ENCODE assay signal across 22 cellular contexts in genomic region chr16:56941092-56941491, GRCh38. TPM values are rescaled to one million over a fixed set of nuclear protein-coding genes. Genes with fewer than 3 reads are reported as not detected.
A peak's percentile ranks its signal among the peaks of the same experiment; 100 is the strongest.
DNase-seq lines count a peak whose midpoint lies in the region; ATAC-seq and TF ChIP-seq lines count a peak whose summit lies in the region.
"Had no signal": no experiment of that assay in that cellular context is flagged by ENCODE, and none has a peak within 500 bp of the region (broad histone marks: within the 10 kb centered on the region; RNA-seq: fewer than 3 reads in every experiment).

No MANE protein-coding gene starts in this region.

- H3K56ac ChIP-seq in IMR-90 (ENCODE audit: extremely low read depth, insufficient read depth, low read length), result no peak overlapping the region

- no peak overlapping the region for H3K4ac ChIP-seq in IMR-90 (ENCODE audit: low read depth, low read length)

- no peak for TF ChIP-seq RAD21 in IMR-90 (IDR thresholded peaks at IDR 0.05; ENCODE audit: low read length)

- no peak overlapping the region for H4K91ac ChIP-seq in IMR-90 (ENCODE audit: insufficient read depth, low read depth, low read length)

- dilution Hi-C loops in IMR-90 (cut with HindIII; ENCODE audit: low sequenced_read_pairs, unreplicated experiment), result no loop called here

- H2AFZ ChIP-seq in IMR-90 (replicated peaks; ENCODE audit: low read length, poor library complexity), result no peak overlapping the region

- no peak overlapping the region for H2BK15ac ChIP-seq in IMR-90 (ENCODE audit: low read depth, low read length)

- no TSS peak for BruUV-seq in IMR-90 (replicated peaks; lab: Mats Ljungman, UMichigan)

- H3K9me3 Mint-ChIP-seq in activated CD8-positive, alpha-beta T cell treated with anti-CD3 and anti-CD28 coated beads for 36 hours, result no peaks in the 10 kb centered on the region
- no peaks in the 10 kb centered on the region for H3K9me3 Mint-ChIP-seq in activated CD8-positive, alpha-beta T cell treated with anti-CD3 and anti-CD28 coated beads, Interleukin-2, amount 10 ng/mL, durations not matched to agents 7 days and 5 days (ENCODE audit: insufficient read depth)
- H3K9me3 Mint-ChIP-seq in activated CD4-positive, alpha-beta memory T cell treated with anti-CD3 and anti-CD28 coated beads, Interleukin-2, amount 10 ng/mL, durations not matched to agents 7 days and 5 days, result no peaks in the 10 kb centered on the region
- H3K9me3 Mint-ChIP-seq in naive B cell, result no peaks in the 10 kb centered on the region
- H3K9me3 Mint-ChIP-seq: neural crest cell had no signal

- no peak overlapping the region for H3K4me2 ChIP-seq in IMR-90 (ENCODE audit: low read depth, low read length)

- H2BK120ac ChIP-seq in IMR-90 (ENCODE audit: low read depth, low read length), result no peak overlapping the region

- H3K79me1 ChIP-seq in IMR-90 (ENCODE audit: low read depth in 1 of 2, low read length in 2 of 2), result peaks cover 25 to 59% of the 10 kb centered on the region in 2 experiments

- H3K9ac ChIP-seq in IMR-90 (ENCODE audit: low read depth, low read length), result no peak overlapping the region

- H3K27me3 ChIP-seq in IMR-90 (ENCODE audit: control insufficient read depth, insufficient read depth, low read length), result no peaks in the 10 kb centered on the region
- no peaks in the 10 kb centered on the region for H3K27me3 ChIP-seq in Peyer's patch
- H3K27me3 ChIP-seq: SJSA1 had no signal

- H2AK9ac ChIP-seq in IMR-90 (replicated peaks; ENCODE audit: low read depth, low read length, poor library complexity), result no peak overlapping the region

- H3K36me3 Mint-ChIP-seq in activated CD8-positive, alpha-beta T cell treated with anti-CD3 and anti-CD28 coated beads for 36 hours (ENCODE audit: low read depth), result peaks cover 80% of the 10 kb centered on the region
- H3K36me3 Mint-ChIP-seq in activated CD8-positive, alpha-beta T cell treated with anti-CD3 and anti-CD28 coated beads, Interleukin-2, amount 10 ng/mL, durations not matched to agents 7 days and 5 days (ENCODE audit: low read depth), result peaks cover 81% of the 10 kb centered on the region
- peaks cover 92% of the 10 kb centered on the region for H3K36me3 Mint-ChIP-seq in activated CD4-positive, alpha-beta memory T cell treated with anti-CD3 and anti-CD28 coated beads, Interleukin-2, amount 10 ng/mL, durations not matched to agents 7 days and 5 days (ENCODE audit: low read depth)
- peaks cover 23 to 25% of the 10 kb centered on the region in 2 donors for H3K36me3 Mint-ChIP-seq in naive B cell

- peaks cover 6% of the 10 kb centered on the region for H3K4me1 ChIP-seq in IMR-90 (ENCODE audit: control insufficient read depth, insufficient read depth, low read length)
- peaks cover 0 to 21% (median 9%) of the 10 kb centered on the region in 4 donors for H3K4me1 ChIP-seq in Peyer's patch
- H3K4me1 ChIP-seq: SJSA1 had no signal

- H3K14ac ChIP-seq in IMR-90 (replicated peaks; ENCODE audit: low read depth, low read length), result 0 out of 2 replicates have a peak overlapping the region, but pooled peaks have one; percentile 14

- H3K9me1 ChIP-seq in IMR-90 (ENCODE audit: insufficient read depth, low read length), result peaks cover 9% of the 10 kb centered on the region; the same call in 1 of the 2 replicates

- H4K5ac ChIP-seq in IMR-90 (ENCODE audit: low read depth, low read length), result no peak overlapping the region

- in situ Hi-C loops in IMR-90 (cut with MboI; ENCODE audit: low sequenced_read_pairs), result no loop called here

- H3K9me3 ChIP-seq in IMR-90 (ENCODE audit: control insufficient read depth, insufficient read depth, low read length) (no peaks in the 10 kb centered on the region), Peyer's patch (no peaks in the 10 kb centered on the region)
- H3K9me3 ChIP-seq: SJSA1 had no signal

- peak overlapping the region; percentile 95 for H3K27ac Mint-ChIP-seq in activated CD8-positive, alpha-beta T cell treated with anti-CD3 and anti-CD28 coated beads for 36 hours
- H3K27ac Mint-ChIP-seq in activated CD8-positive, alpha-beta T cell treated with anti-CD3 and anti-CD28 coated beads, Interleukin-2, amount 10 ng/mL, durations not matched to agents 7 days and 5 days, result no peak overlapping the region
- H3K27ac Mint-ChIP-seq in activated CD4-positive, alpha-beta memory T cell treated with anti-CD3 and anti-CD28 coated beads, Interleukin-2, amount 10 ng/mL, durations not matched to agents 7 days and 5 days, result peak overlapping the region; percentile 30
- H3K27ac Mint-ChIP-seq in naive B cell, result peak overlapping the region in 4 of 6 donors; percentile 42 to 89 (median 74)

- no peak overlapping the region for H2AK5ac ChIP-seq in IMR-90 (ENCODE audit: low read depth, low read length)

- POLR2A ChIA-PET in activated CD8-positive, alpha-beta T cell treated with anti-CD3 and anti-CD28 coated beads for 36 hours (lab: Charles Lee), result interaction anchor here (0.6 to 8.2 kb wide), 14 partner anchors 7 to 100 kb away, joined by 3 to 145 read pairs (median 4); partner anchors contain the start of genes HERPUD1 and NLRC5
- POLR2A ChIA-PET in activated CD8-positive, alpha-beta T cell treated with anti-CD3 and anti-CD28 coated beads, Interleukin-2, amount 10 ng/mL, durations not matched to agents 7 days and 5 days (lab: Charles Lee), result interaction anchor here (0.8 to 5.8 kb wide), 2 partner anchors 9 to 69 kb away, joined by 5 to 67 read pairs; partner anchors contain the start of gene HERPUD1
- POLR2A ChIA-PET in IMR-90 (lab: Charles Lee; ENCODE audit: unreplicated experiment), result no interaction called here
- POLR2A ChIA-PET in activated CD4-positive, alpha-beta memory T cell treated with anti-CD3 and anti-CD28 coated beads, Interleukin-2, amount 10 ng/mL, durations not matched to agents 7 days and 5 days (lab: Charles Lee), result interaction anchor here (1.1 to 8.0 kb wide), 4 partner anchors 9 to 162 kb away, joined by 4 to 140 read pairs (median 4); partner anchors contain the start of gene HERPUD1

- peaks cover 84% of the 10 kb centered on the region; the same call in 1 of the 2 replicates for H4K20me1 ChIP-seq in IMR-90 (ENCODE audit: insufficient read depth, low read length)

- ATAC-seq in activated CD8-positive, alpha-beta T cell treated with anti-CD3 and anti-CD28 coated beads for 36 hours, result no peak
- no peak for ATAC-seq in activated CD8-positive, alpha-beta T cell treated with anti-CD3 and anti-CD28 coated beads, Interleukin-2, amount 10 ng/mL, durations not matched to agents 7 days and 5 days
- ATAC-seq in IMR-90 (ENCODE audit: low read depth), result no peak
- ATAC-seq in naive B cell (ENCODE audit: low read depth in 2 of 2), result peak; percentile 31 to 44

- intact Hi-C loops in activated CD8-positive, alpha-beta T cell treated with anti-CD3 and anti-CD28 coated beads for 36 hours (cut with micrococcal nuclease), result no loop called here
- intact Hi-C loops in IMR-90 (cut with micrococcal nuclease), result no loop called here

- TF ChIP-seq CTCF in activated CD8-positive, alpha-beta T cell treated with anti-CD3 and anti-CD28 coated beads for 36 hours (IDR thresholded peaks at IDR 0.05), result no peak
- no peak for TF ChIP-seq CTCF in IMR-90 (conservative IDR thresholded peaks at IDR 0.05; ENCODE audit: low read depth, low read length)
- TF ChIP-seq CTCF in Peyer's patch (IDR thresholded peaks at IDR 0.05), result no peak

- no peak overlapping the region for H3K27ac ChIP-seq in IMR-90 (ENCODE audit: insufficient read depth, low read length)
- H3K27ac ChIP-seq in Peyer's patch, result peak overlapping the region in 1 of 4 donors; percentile 70
- H3K27ac ChIP-seq: C4-2B, SJSA1 had no signal

- peaks cover 60% of the 10 kb centered on the region for H3K36me3 ChIP-seq in IMR-90 (ENCODE audit: control insufficient read depth, insufficient read depth, low read length)
- H3K36me3 ChIP-seq in Peyer's patch, result peaks cover 0 to 100% (median 3%) of the 10 kb centered on the region in 3 donors

- H4K8ac ChIP-seq in IMR-90 (ENCODE audit: low read depth in 2 of 2, low read length in 2 of 2), result peak overlapping the region in 1 of 2 experiments; percentile 24; a peak in 1 of 4 replicates

- no peak for DNase-seq in activated CD8-positive, alpha-beta T cell treated with anti-CD3 and anti-CD28 coated beads for 36 hours
- DNase-seq in activated CD8-positive, alpha-beta T cell treated with anti-CD3 and anti-CD28 coated beads, Interleukin-2, amount 10 ng/mL, durations not matched to agents 7 days and 5 days, result no peak
- DNase-seq in IMR-90, result no peak
- DNase-seq in activated CD4-positive, alpha-beta memory T cell treated with anti-CD3 and anti-CD28 coated beads, Interleukin-2, amount 10 ng/mL, durations not matched to agents 7 days and 5 days, result no peak
- no peak for DNase-seq in naive B cell
- no peak for DNase-seq in Peyer's patch
- DNase-seq in NOMO-1 (lab: John Stamatoyannopoulos, UW; ENCODE audit: unreplicated experiment in 2 of 2), result no peak
- DNase-seq in NCI-H146 (lab: John Stamatoyannopoulos, UW), result no peak
- DNase-seq: activated CD4-positive, alpha-beta T cell treated with anti-CD3 and anti-CD28 coated beads for 48 hours; activated T-cell treated with anti-CD3 and anti-CD28 coated beads, Interleukin-2, amount 50 U/mL, for 1 hour; anterior cingulate cortex; hippocampal formation; mesendoderm; NCI-H2029 treated with DMSO at 0.1 percent for 48 hours; NCI-H510A; stimulated activated CD4-positive, alpha-beta T cell treated with anti-CD3 and anti-CD28 coated beads, Interleukin-15, amount 100 ng/mL, for 24 hours had no signal

- H3K27me3 Mint-ChIP-seq in activated CD8-positive, alpha-beta T cell treated with anti-CD3 and anti-CD28 coated beads for 36 hours, result no peaks in the 10 kb centered on the region
- H3K27me3 Mint-ChIP-seq in activated CD8-positive, alpha-beta T cell treated with anti-CD3 and anti-CD28 coated beads, Interleukin-2, amount 10 ng/mL, durations not matched to agents 7 days and 5 days (ENCODE audit: low read depth), result no peaks in the 10 kb centered on the region
- no peaks in the 10 kb centered on the region for H3K27me3 Mint-ChIP-seq in activated CD4-positive, alpha-beta memory T cell treated with anti-CD3 and anti-CD28 coated beads, Interleukin-2, amount 10 ng/mL, durations not matched to agents 7 days and 5 days
- H3K27me3 Mint-ChIP-seq in naive B cell, result no peaks in the 10 kb centered on the region

- H3K23ac ChIP-seq in IMR-90 (ENCODE audit: low read depth, low read length), result peak overlapping the region; percentile 40; the same call in 1 of the 2 replicates

- H2BK5ac ChIP-seq in IMR-90 (ENCODE audit: low read depth, low read length, poor library complexity, severe bottlenecking), result no peak overlapping the region

- TF ChIP-seq POLR2A in IMR-90 (IDR thresholded peaks at IDR 0.05; ENCODE audit: low read depth, low read length), result no peak
- TF ChIP-seq POLR2A in Peyer's patch (IDR thresholded peaks at IDR 0.05), result no peak

- H2BK20ac ChIP-seq in IMR-90 (ENCODE audit: low read depth, low read length), result no peak overlapping the region

- H3K4me1 Mint-ChIP-seq in activated CD8-positive, alpha-beta T cell treated with anti-CD3 and anti-CD28 coated beads for 36 hours (ENCODE audit: low read depth), result peaks cover 85% of the 10 kb centered on the region
- H3K4me1 Mint-ChIP-seq in activated CD8-positive, alpha-beta T cell treated with anti-CD3 and anti-CD28 coated beads, Interleukin-2, amount 10 ng/mL, durations not matched to agents 7 days and 5 days (ENCODE audit: low read depth), result peaks cover 59% of the 10 kb centered on the region
- H3K4me1 Mint-ChIP-seq in activated CD4-positive, alpha-beta memory T cell treated with anti-CD3 and anti-CD28 coated beads, Interleukin-2, amount 10 ng/mL, durations not matched to agents 7 days and 5 days, result peaks cover 81% of the 10 kb centered on the region
- peaks cover 21 to 57% (median 42%) of the 10 kb centered on the region in 3 donors for H3K4me1 Mint-ChIP-seq in naive B cell

- H3K4me3 ChIP-seq in IMR-90 (ENCODE audit: insufficient read depth, low read depth, low read length), result no peak overlapping the region
- H3K4me3 ChIP-seq in Peyer's patch, result no peak overlapping the region
- H3K4me3 ChIP-seq: SJSA1 had no signal

- H3K18ac ChIP-seq in IMR-90 (ENCODE audit: low read depth, low read length), result no peak overlapping the region

- H3K4me3 Mint-ChIP-seq in activated CD8-positive, alpha-beta T cell treated with anti-CD3 and anti-CD28 coated beads for 36 hours, result no peak overlapping the region
- H3K4me3 Mint-ChIP-seq in activated CD8-positive, alpha-beta T cell treated with anti-CD3 and anti-CD28 coated beads, Interleukin-2, amount 10 ng/mL, durations not matched to agents 7 days and 5 days, result no peak overlapping the region
- no peak overlapping the region for H3K4me3 Mint-ChIP-seq in activated CD4-positive, alpha-beta memory T cell treated with anti-CD3 and anti-CD28 coated beads, Interleukin-2, amount 10 ng/mL, durations not matched to agents 7 days and 5 days
- H3K4me3 Mint-ChIP-seq in naive B cell, result no peak overlapping the region
- H3K4me3 Mint-ChIP-seq: neural crest cell had no signal

- no CpG with 5 or more reads among the region's 2 CpGs for WGBS in IMR-90 (ENCODE audit: extremely low coverage in 2 of 2, insufficient read length in 1 of 2), 2 experiments

- CTCF ChIA-PET in activated CD8-positive, alpha-beta T cell treated with anti-CD3 and anti-CD28 coated beads for 36 hours (lab: Charles Lee), result interaction anchor here (0.6 to 1.7 kb wide), 5 partner anchors 10 to 74 kb away, joined by 3 to 6 read pairs (median 3); no protein-coding TSS in a partner anchor
- CTCF ChIA-PET in activated CD8-positive, alpha-beta T cell treated with anti-CD3 and anti-CD28 coated beads, Interleukin-2, amount 10 ng/mL, durations not matched to agents 7 days and 5 days (lab: Charles Lee), result interaction anchor here (0.8 to 3.0 kb wide), 4 partner anchors 23 to 148 kb away, joined by 3 to 14 read pairs (median 6); no protein-coding TSS in a partner anchor
- CTCF ChIA-PET in IMR-90 (lab: Yijun Ruan, JAX), result interaction anchor here (0.8 to 1.4 kb wide), 2 partner anchors 10 to 87 kb away, joined by 3 to 4 read pairs; no protein-coding TSS in a partner anchor
- CTCF ChIA-PET in activated CD4-positive, alpha-beta memory T cell treated with anti-CD3 and anti-CD28 coated beads, Interleukin-2, amount 10 ng/mL, durations not matched to agents 7 days and 5 days (lab: Charles Lee), result no interaction called here

RNA-seq across cellular contexts. Expression of gene HERPUD1, which starts 9.2 kb away (rescaled TPM):
- 100 to 1,000 TPM; 142 to 150 TPM for total RNA-seq in activated CD8-positive, alpha-beta T cell treated with anti-CD3 and anti-CD28 coated beads for 36 hours
- 10 to 100 TPM; 88.2 to 95.2 TPM for total RNA-seq in activated CD8-positive, alpha-beta T cell treated with anti-CD3 and anti-CD28 coated beads, Interleukin-2, amount 10 ng/mL, durations not matched to agents 7 days and 5 days
- total RNA-seq in IMR-90 (2012; rRNA removed) (83.3 and 148 TPM in 2 replicates), Peyer's patch (100 to 1,000 TPM in 3 of 4 donors, 10 to 100 TPM in 1; 86.0 to 143 (median 108) TPM)
- polyA plus RNA-seq in IMR-90 (2012; rRNA removed) (122 and 130 TPM in 2 replicates), naive B cell (ENCODE audit: low read depth in 6 of 6) (1,000 to 10,000 TPM in 1 of 6 donors, 100 to 1,000 TPM in 5; 235 to 1,138 (median 264) TPM)
- 188 and 191 TPM in 2 replicates for polyA plus RNA-seq in IMR-90 (2012; cell fraction: cytosol; rRNA removed)
- 154 and 210 TPM in 2 replicates for polyA plus RNA-seq in IMR-90 (2012; cell fraction: nucleus; rRNA removed; ENCODE audit: low replicate concordance)
- total RNA-seq in activated CD4-positive, alpha-beta memory T cell treated with anti-CD3 and anti-CD28 coated beads, Interleukin-2, amount 10 ng/mL, durations not matched to agents 7 days and 5 days, result 100 to 1,000 TPM; 166 to 171 TPM

RNA-seq across cellular contexts. Expression of gene CETP, which starts 20.7 kb away (rescaled TPM):
- total RNA-seq in activated CD8-positive, alpha-beta T cell treated with anti-CD3 and anti-CD28 coated beads for 36 hours, result not detected
- total RNA-seq in activated CD8-positive, alpha-beta T cell treated with anti-CD3 and anti-CD28 coated beads, Interleukin-2, amount 10 ng/mL, durations not matched to agents 7 days and 5 days, result not detected
- total RNA-seq in IMR-90 (2012; rRNA removed) (not detected in 2 replicates), Peyer's patch (1 to 10 TPM in 1 of 4 donors, not detected in 3; 2.5 TPM)
- polyA plus RNA-seq in IMR-90 (2012; rRNA removed) (not detected in 2 replicates), naive B cell (ENCODE audit: low read depth in 6 of 6) (under 1 TPM in 4 of 6 donors, not detected in 2; 0.25 to 0.72 (median 0.27) TPM)
- polyA plus RNA-seq in IMR-90 (2012; cell fraction: cytosol; rRNA removed), result not detected in 2 replicates
- polyA plus RNA-seq in IMR-90 (2012; cell fraction: nucleus; rRNA removed; ENCODE audit: low replicate concordance), result 0.07 and 0.18 TPM in 2 replicates
- total RNA-seq in activated CD4-positive, alpha-beta memory T cell treated with anti-CD3 and anti-CD28 coated beads, Interleukin-2, amount 10 ng/mL, durations not matched to agents 7 days and 5 days, result not detected
- total RNA-seq: chondrocyte, kidney epithelial cell, MCF 10A, neural crest cell had no signal

RNA-seq across cellular contexts. Expression of gene NLRC5, which starts 48.3 kb away (rescaled TPM):
- total RNA-seq in activated CD8-positive, alpha-beta T cell treated with anti-CD3 and anti-CD28 coated beads for 36 hours, result 100 to 1,000 TPM; 135 to 153 TPM
- 100 to 1,000 TPM; 280 to 291 TPM for total RNA-seq in activated CD8-positive, alpha-beta T cell treated with anti-CD3 and anti-CD28 coated beads, Interleukin-2, amount 10 ng/mL, durations not matched to agents 7 days and 5 days
- 5.3 and 9.1 TPM in 2 replicates for total RNA-seq in IMR-90 (2012; rRNA removed)
- 14.9 and 15.8 TPM in 2 replicates for polyA plus RNA-seq in IMR-90 (2012; rRNA removed)
- 6.1 and 7.0 TPM in 2 replicates for polyA plus RNA-seq in IMR-90 (2012; cell fraction: cytosol; rRNA removed)
- 69.7 and 95.5 TPM in 2 replicates for polyA plus RNA-seq in IMR-90 (2012; cell fraction: nucleus; rRNA removed; ENCODE audit: low replicate concordance)
- total RNA-seq in activated CD4-positive, alpha-beta memory T cell treated with anti-CD3 and anti-CD28 coated beads, Interleukin-2, amount 10 ng/mL, durations not matched to agents 7 days and 5 days, result 100 to 1,000 TPM; 259 to 263 TPM
- 10 to 100 TPM in 5 of 6 donors, 1 to 10 TPM in 1; 2.9 to 42.9 (median 29.9) TPM for polyA plus RNA-seq in naive B cell (ENCODE audit: low read depth in 6 of 6)
- 100 to 1,000 TPM in 1 of 4 donors, 10 to 100 TPM in 3; 47.6 to 314 (median 80.8) TPM for total RNA-seq in Peyer's patch

Comparison
In these comparisons a context has a peak if more than half of its experiments do, and no peak if none do; other contexts are left out.
1. ATAC-seq: peak in naive B cell (2 of 2); none in activated CD8-positive, alpha-beta T cell treated with anti-CD3 and anti-CD28 coated beads for 36 hours (single experiment), activated CD8-positive, alpha-beta T cell treated with anti-CD3 and anti-CD28 coated beads, Interleukin-2, amount 10 ng/mL, durations not matched to agents 7 days and 5 days (single experiment) and IMR-90 (single experiment).